Comparison of ENCODE assay signal across 8 cellular contexts in genomic region chr4:158671915-158672806, GRCh38. TPM values are rescaled to one million over a fixed set of nuclear protein-coding genes. Genes with fewer than 3 reads are reported as not detected.
DNase-seq lines count a peak whose midpoint lies in the region; ATAC-seq, FAIRE-seq and TF ChIP-seq lines count a peak whose summit lies in the region.

Gene ETFDH, plus strand, starts transcription at chr4:158672296. Its CDS starts 161 bp downstream, at chr4:158672457.

- in situ Hi-C loops in HepG2 (cut with HindIII; ENCODE audit: extremely low pct_ligation_motif_present, low pct_unique_long_range_greater_than_20kb), result no loop called here

- peaks cover 12 to 34% (median 23%) of the 10 kb centered on the region in 4 donors for H3K4me1 Mint-ChIP-seq in CD4-positive, alpha-beta memory T cell
- H3K4me1 Mint-ChIP-seq in activated CD4-positive, alpha-beta memory T cell treated with anti-CD3 and anti-CD28 coated beads for 36 hours (ENCODE audit: low read depth), result peaks cover 20% of the 10 kb centered on the region

- no peaks in the 10 kb centered on the region for H3K9me3 ChIP-seq in CD4-positive, alpha-beta memory T cell (ENCODE audit: control insufficient read depth in 1 of 2, low read length in 2 of 2)
- H3K9me3 ChIP-seq in HepG2 (ENCODE audit: low read length), result no peaks in the 10 kb centered on the region

- peak within 1 kb of the TSS; percentile 92 for H3K27ac ChIP-seq in CD4-positive, alpha-beta memory T cell (ENCODE audit: low read depth, low read length)
- peak within 1 kb of the TSS; percentile 90 for H3K27ac ChIP-seq in HepG2 (ENCODE audit: extremely low read length, insufficient read depth, low read length)

- peak within 1 kb of the TSS; percentile 70 for H3K9ac ChIP-seq in HepG2 (ENCODE audit: insufficient read depth, low read depth, low read length)

- FAIRE-seq in HepG2 (lab: Jason Lieb, UNC), result peak; percentile 81

- CTCF ChIA-PET in CD4-positive, alpha-beta memory T cell (lab: Charles Lee; ENCODE audit: partially characterized antibody), result no interaction called here
- CTCF ChIA-PET in activated CD4-positive, alpha-beta memory T cell treated with anti-CD3 and anti-CD28 coated beads for 36 hours (lab: Charles Lee), result interaction anchor here (1.4 kb wide), 1 partner anchor 43 kb away, joined by 5 read pairs; no protein-coding TSS in a partner anchor
- CTCF ChIA-PET in HepG2 (lab: Yijun Ruan, JAX; ENCODE audit: low intra/inter-chr PET ratio, low total read pairs), result no interaction called here

- H2AFZ ChIP-seq in HepG2 (ENCODE audit: low read length), result peak within 1 kb of the TSS; percentile 32

- TF ChIP-seq EP300 in HepG2 (IDR thresholded peaks at IDR 0.05; ENCODE audit: low read depth in 2 of 2, low read length in 2 of 2) (peak in 1 of 2 experiments; percentile 33; a peak in 3 of 4 replicates), HepG2 (CRISPR knock-in tag; IDR thresholded peaks at IDR 0.05; ENCODE audit: borderline replicate concordance) (peak; percentile 55; the same call in 1 of the 2 replicates)

- peak within 1 kb of the TSS; percentile 86 for H3K4me2 ChIP-seq in HepG2 (ENCODE audit: low read depth, low read length)

- H4K20me1 ChIP-seq in HepG2 (ENCODE audit: insufficient read depth, low read length), result no peaks in the 10 kb centered on the region

- POLR2A ChIA-PET in CD4-positive, alpha-beta memory T cell (lab: Charles Lee; ENCODE audit: partially characterized antibody), result no interaction called here
- POLR2A ChIA-PET in activated CD4-positive, alpha-beta memory T cell treated with anti-CD3 and anti-CD28 coated beads for 36 hours (lab: Charles Lee), result interaction anchor here (1.4 to 2.1 kb wide), 2 partner anchors 51 to 97 kb away, joined by 4 to 8 read pairs; partner anchors contain the start of gene PPID
- POLR2A ChIA-PET in HepG2 (lab: Yijun Ruan, JAX), result no interaction called here

- intact Hi-C loops in CD4-positive, alpha-beta memory T cell (cut with micrococcal nuclease), result loop anchor here (1.0 to 5.0 kb wide), 4 partner anchors 51 to 505 kb away; partner anchors contain the start of genes FNIP2, PPID and RAPGEF2
- intact Hi-C loops in activated CD4-positive, alpha-beta memory T cell treated with anti-CD3 and anti-CD28 coated beads for 36 hours (cut with micrococcal nuclease), result loop anchor here (1.0 to 5.0 kb wide), 8 partner anchors 51 to 534 kb away; partner anchors contain the start of genes PPID and RAPGEF2
- intact Hi-C loops in HepG2 (cut with micrococcal nuclease; ENCODE audit: unreplicated experiment), result loop anchor here (1.0 to 5.0 kb wide), 3 partner anchors 51 to 175 kb away; partner anchors contain the start of genes FNIP2 and PPID

- ATAC-seq in GM19438 (IDR thresholded peaks at IDR 0.05; ENCODE audit: low read depth, unreplicated experiment) (peak; percentile 75), HG03575 (IDR thresholded peaks at IDR 0.05; ENCODE audit: extremely low read depth, insufficient number of reproducible peaks, low FRiP score, unreplicated experiment) (peak; percentile 82), HepG2 (peak; percentile 87)

- TF ChIP-seq POLR2A in HepG2 (IDR thresholded peaks at IDR 0.05; ENCODE audit: insufficient read depth in 1 of 2, low read depth in 2 of 2, low read length in 2 of 2), result peak; percentile 52 to 57

- no peaks in the 10 kb centered on the region for H3K27me3 ChIP-seq in CD4-positive, alpha-beta memory T cell (ENCODE audit: insufficient read depth, low read length)
- no peaks in the 10 kb centered on the region for H3K27me3 ChIP-seq in HepG2 (ENCODE audit: control insufficient read depth in 1 of 2, insufficient read depth in 2 of 2, low read length in 2 of 2)

- WGBS in HepG2 (ENCODE audit: low lambda C conversion rate), result 0% methylated on average over 22 of the region's 60 CpGs

- TSS peak; percentile 79 for BruUV-seq in HepG2 (replicated peaks; lab: Mats Ljungman, UMichigan)

- peaks cover 0 to 2% (median 0%) of the 10 kb centered on the region in 8 donors for H3K9me3 Mint-ChIP-seq in CD4-positive, alpha-beta memory T cell
- no peaks in the 10 kb centered on the region for H3K9me3 Mint-ChIP-seq in activated CD4-positive, alpha-beta memory T cell treated with anti-CD3 and anti-CD28 coated beads for 36 hours

- peak within 1 kb of the TSS; percentile 53 to 94 for H3K4me3 ChIP-seq in CD4-positive, alpha-beta memory T cell (ENCODE audit: low read length in 2 of 2)
- H3K4me3 ChIP-seq in HepG2 (replicated peaks in 1 of 3; ENCODE audit: insufficient read depth in 1 of 3, low read depth in 2 of 3, low read length in 3 of 3), result peak within 1 kb of the TSS; percentile 80 to 90 (median 83)

- H3K79me2 ChIP-seq in HepG2 (ENCODE audit: insufficient read depth, low read length), result peaks cover 26% of the 10 kb centered on the region

- H3K36me3 ChIP-seq in CD4-positive, alpha-beta memory T cell (ENCODE audit: insufficient read depth, low read length), result no peaks in the 10 kb centered on the region
- H3K36me3 ChIP-seq in HepG2 (replicated peaks in 1 of 2; ENCODE audit: control insufficient read depth in 1 of 2, insufficient read depth in 2 of 2, low read length in 2 of 2), result no peaks in the 10 kb centered on the region

- TF ChIP-seq CTCF in HepG2 (CRISPR knock-in tag; IDR thresholded peaks at IDR 0.05), result peak; percentile 99

- H3K4me3 Mint-ChIP-seq in CD4-positive, alpha-beta memory T cell, result peak within 1 kb of the TSS; percentile 92 to 98 (median 96)
- H3K4me3 Mint-ChIP-seq in activated CD4-positive, alpha-beta memory T cell treated with anti-CD3 and anti-CD28 coated beads for 36 hours, result peak within 1 kb of the TSS; percentile 99

- peaks cover 22% of the 10 kb centered on the region for H3K4me1 ChIP-seq in CD4-positive, alpha-beta memory T cell (ENCODE audit: insufficient read depth, low read length)
- H3K4me1 ChIP-seq in HepG2 (ENCODE audit: insufficient read depth, low read length), result peaks cover 28% of the 10 kb centered on the region

- peak; percentile 97 to 99 (median 99) for DNase-seq in CD4-positive, alpha-beta memory T cell
- DNase-seq in NCI-H82 (lab: John Stamatoyannopoulos, UW) (peak; percentile 99), dermis microvascular lymphatic vessel endothelial cell (ENCODE audit: low read depth in 2 of 2) (peak; percentile 98 to 99), HepG2 (ENCODE audit: low spot score) (peak; percentile 99)
- peak; percentile 99 for DNase-seq in activated CD4-positive, alpha-beta memory T cell treated with anti-CD3 and anti-CD28 coated beads for 36 hours
- DNase-seq in stimulated activated CD4-positive, alpha-beta T cell treated with anti-CD3 and anti-CD28 coated beads, Interleukin-4, amount 100 ng/mL, for 1 hour, result peak; percentile 97

- H3K36me3 Mint-ChIP-seq in CD4-positive, alpha-beta memory T cell, result peaks cover 4 to 10% of the 10 kb centered on the region in 2 donors
- peaks cover 9% of the 10 kb centered on the region for H3K36me3 Mint-ChIP-seq in activated CD4-positive, alpha-beta memory T cell treated with anti-CD3 and anti-CD28 coated beads for 36 hours

- peak within 1 kb of the TSS; percentile 92 to 99 (median 98) for H3K27ac Mint-ChIP-seq in CD4-positive, alpha-beta memory T cell
- H3K27ac Mint-ChIP-seq in activated CD4-positive, alpha-beta memory T cell treated with anti-CD3 and anti-CD28 coated beads for 36 hours, result peak within 1 kb of the TSS; percentile 93

- peak; percentile 66 for TF ChIP-seq RAD21 in HepG2 (CRISPR knock-in tag; IDR thresholded peaks at IDR 0.05)

- no peaks in the 10 kb centered on the region for H3K27me3 Mint-ChIP-seq in CD4-positive, alpha-beta memory T cell
- H3K27me3 Mint-ChIP-seq in activated CD4-positive, alpha-beta memory T cell treated with anti-CD3 and anti-CD28 coated beads for 36 hours, result no peaks in the 10 kb centered on the region

TF ChIP-seq in HepG2, 621 proteins besides CTCF, POLR2A, EP300 and RAD21 (continues in another document):
- peak; percentile 84; the same call in 1 of the 2 replicates for TF ChIP-seq MYC (CRISPR knock-in tag; IDR thresholded peaks at IDR 0.05; ENCODE audit: borderline replicate concordance)
- TF ChIP-seq ZNF670 (CRISPR knock-in tag; IDR thresholded peaks at IDR 0.05; ENCODE audit: borderline replicate concordance), result peak; percentile 82
- peak; percentile 25; the same call in 1 of the 2 replicates for TF ChIP-seq ZNF629 (CRISPR knock-in tag; conservative IDR thresholded peaks at IDR 0.05)
- TF ChIP-seq ZNF331 (CRISPR knock-in tag; IDR thresholded peaks at IDR 0.05), result peak; percentile 80; the same call in 1 of the 2 replicates
- TF ChIP-seq ZKSCAN5 (CRISPR knock-in tag; IDR thresholded peaks at IDR 0.05), result 0 out of 2 replicates have a peak, but pooled peaks have one; percentile 57
- TF ChIP-seq ZNF572 (CRISPR knock-in tag; IDR thresholded peaks at IDR 0.05), result peak; percentile 57; the same call in 1 of the 2 replicates
- no peak for TF ChIP-seq SATB2 (CRISPR knock-in tag; IDR thresholded peaks at IDR 0.05)

RNA-seq across cellular contexts. Expression of gene ETFDH, which starts in this region (rescaled TPM):
- 10 to 100 TPM; 16.0 to 16.6 TPM for total RNA-seq in CD4-positive, alpha-beta memory T cell
- 1 to 10 TPM; 5.8 to 9.4 TPM for polyA plus RNA-seq in CD4-positive, alpha-beta memory T cell
- 10 to 100 TPM; 30.8 to 30.9 TPM for total RNA-seq in activated CD4-positive, alpha-beta memory T cell treated with anti-CD3 and anti-CD28 coated beads for 36 hours
- total RNA-seq in dermis microvascular lymphatic vessel endothelial cell, result 11.1 and 12.3 TPM in 2 replicates
- total RNA-seq in HepG2 (2016; rRNA removed; fragmentation: Illumina TruSeq; extraction: Trizol), result 13.5 and 14.7 TPM in 2 replicates
- 1.3 and 2.5 TPM in 2 replicates for total RNA-seq in HepG2 (2016; cell fraction: cytosol; rRNA removed; fragmentation: Illumina TruSeq; extraction: Trizol; ENCODE audit: low read depth)
- 13.3 and 15.5 TPM in 2 replicates for total RNA-seq in HepG2 (2016; cell fraction: insoluble cytoplasmic fraction; rRNA removed; fragmentation: Illumina TruSeq; extraction: Trizol)
- 5.0 and 6.4 TPM in 2 replicates for total RNA-seq in HepG2 (2016; cell fraction: membrane; rRNA removed; fragmentation: Illumina TruSeq; extraction: Trizol)
- total RNA-seq in HepG2 (2016; cell fraction: nucleus; rRNA removed; fragmentation: Illumina TruSeq; extraction: Trizol), result 9.4 and 10.2 TPM in 2 replicates
- 15.3 and 17.8 TPM in 2 replicates for polyA plus RNA-seq in HepG2 (2011; rRNA removed)
- polyA plus RNA-seq in HepG2 (2011; cell fraction: cytosol; rRNA removed), result 8.7 and 14.2 TPM in 2 replicates
- 16.8 and 22.3 TPM in 2 replicates for polyA plus RNA-seq in HepG2 (2011; cell fraction: nucleus; rRNA removed)
- 14.6 and 17.9 TPM in 2 replicates for polyA plus RNA-seq in HepG2 (2012)
- 1.8 and 2.1 TPM in 2 replicates for polyA plus RNA-seq in HepG2 (2016; cell fraction: cytosol; fragmentation: Illumina TruSeq; extraction: Trizol; ENCODE audit: low read depth)
- polyA plus RNA-seq in HepG2 (2016; cell fraction: insoluble cytoplasmic fraction; fragmentation: Illumina TruSeq; extraction: Trizol; ENCODE audit: low read depth), result 12.4 and 13.8 TPM in 2 replicates
- 2.8 and 4.3 TPM in 2 replicates for polyA plus RNA-seq in HepG2 (2016; cell fraction: membrane; fragmentation: Illumina TruSeq; extraction: Trizol; ENCODE audit: low read depth)
- polyA plus RNA-seq in HepG2 (2016; cell fraction: nucleus; fragmentation: Illumina TruSeq; extraction: Trizol; ENCODE audit: insufficient read depth, low read depth), result 14.5 and 18.5 TPM in 2 replicates
- 1.8 and 8.8 TPM in 2 replicates for polyA minus RNA-seq in HepG2 (2011; rRNA and poly(A)+ RNA removed; ENCODE audit: low replicate concordance)
- 8.0 and 13.9 TPM in 2 replicates for polyA minus RNA-seq in HepG2 (2011; cell fraction: cytosol; rRNA and poly(A)+ RNA removed)
- 19.4 and 23.9 TPM in 2 replicates for polyA minus RNA-seq in HepG2 (2011; cell fraction: nucleus; rRNA and poly(A)+ RNA removed)

Comparison
In these comparisons a context has a peak if more than half of its experiments do, and no peak if none do; other contexts are left out.
1. Peak in every context shown above with its lines: DNase-seq, ATAC-seq, H3K4me3 ChIP-seq and H3K27ac ChIP-seq.